Comparison of ENCODE assay signal across 1 cellular context in the genomic region with DNA sequence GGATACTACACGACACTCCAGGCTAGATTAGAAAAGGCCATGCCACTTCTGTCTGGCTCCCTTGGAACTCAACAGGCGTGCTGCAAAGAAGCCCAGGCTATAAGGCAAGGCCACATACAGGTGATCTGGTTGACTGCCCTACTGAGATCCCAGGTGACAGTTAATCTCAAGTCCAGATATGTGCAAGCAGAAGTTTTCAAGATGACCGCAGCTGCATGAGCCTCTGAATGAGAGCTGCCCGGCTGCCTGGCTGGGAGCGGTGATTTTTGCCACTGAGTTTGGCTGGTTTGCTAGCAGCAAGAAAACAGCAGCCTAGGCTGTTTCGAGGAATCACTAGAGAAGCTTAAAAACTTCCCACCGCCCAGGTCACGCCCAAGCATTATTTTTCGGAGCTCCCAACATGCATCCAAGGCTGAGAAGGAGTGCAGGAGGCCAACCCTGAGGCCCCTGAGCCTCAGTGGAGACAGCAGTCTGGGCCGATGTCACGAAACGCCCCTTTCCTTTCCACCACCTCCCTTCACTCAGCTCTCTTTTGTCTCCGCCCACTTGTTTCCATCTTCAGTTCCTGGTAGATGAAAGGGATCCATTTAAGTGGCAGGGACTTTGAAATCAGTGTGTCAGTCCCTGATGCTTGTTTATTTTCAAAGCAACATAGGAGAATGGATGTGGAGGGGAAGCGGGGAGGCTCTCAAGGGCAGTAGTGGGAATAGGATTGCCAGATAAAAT.
TF ChIP-seq lines count a peak whose summit lies in the region.

No MANE protein-coding gene starts in this region.

TF ChIP-seq in WTC11, 78 proteins besides CTCF, POLR2A, EP300 and RAD21 (continued from another document):
- TF ChIP-seq, protein P1, sequence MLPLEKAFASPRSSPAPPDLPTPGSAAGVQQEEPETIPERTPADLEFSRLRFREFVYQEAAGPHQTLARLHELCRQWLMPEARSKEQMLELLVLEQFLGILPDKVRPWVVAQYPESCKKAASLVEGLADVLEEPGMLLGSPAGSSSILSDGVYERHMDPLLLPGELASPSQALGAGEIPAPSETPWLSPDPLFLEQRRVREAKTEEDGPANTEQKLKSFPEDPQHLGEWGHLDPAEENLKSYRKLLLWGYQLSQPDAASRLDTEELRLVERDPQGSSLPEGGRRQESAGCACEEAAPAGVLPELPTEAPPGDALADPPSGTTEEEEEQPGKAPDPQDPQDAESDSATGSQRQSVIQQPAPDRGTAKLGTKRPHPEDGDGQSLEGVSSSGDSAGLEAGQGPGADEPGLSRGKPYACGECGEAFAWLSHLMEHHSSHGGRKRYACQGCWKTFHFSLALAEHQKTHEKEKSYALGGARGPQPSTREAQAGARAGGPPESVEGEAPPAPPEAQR (CRISPR knock-in tag; IDR thresholded peaks at IDR 0.05), result no peak
- no peak for TF ChIP-seq ZNF396 (CRISPR knock-in tag; IDR thresholded peaks at IDR 0.05; ENCODE audit: borderline replicate concordance)
TF ChIP-seq in WTC11: peak in this region for 0.
